In genomic region chrX:111318901-111319300, GRCh38 we compare ENCODE assay signal across 8 cellular contexts. TPM values are rescaled to one million over a fixed set of nuclear protein-coding genes. Genes with fewer than 3 reads are reported as not detected.
"Had no signal": no experiment of that assay in that cellular context is flagged by ENCODE, and none has a peak within 500 bp of the region (broad histone marks: within the 10 kb centered on the region; RNA-seq: fewer than 3 reads in every experiment).

No MANE protein-coding gene starts in this region.

- H3K27ac ChIP-seq: HL-60 had no signal

- H3K4me1 Mint-ChIP-seq: IgD-negative memory B cell had no signal

- H3K4me3 ChIP-seq: K562 had no signal

- DNase-seq: IMR-90, KBM-7 had no signal

- H3K36me3 Mint-ChIP-seq: IgD-negative memory B cell had no signal

RNA-seq across cellular contexts. Expression of gene CAPN6, which starts 48.6 kb away (rescaled TPM):
- total RNA-seq: HepG2, HT-29, HT1080, IMR-90, K562 had no signal
- polyA plus RNA-seq: HepG2, IgD-negative memory B cell, IMR-90 had no signal
